9 cellular contexts compared by ENCODE assay signal in genomic region chr22:39241632-39242388, GRCh38. TPM values are rescaled to one million over a fixed set of nuclear protein-coding genes. Genes with fewer than 3 reads are reported as not detected.
DNase-seq lines count a peak whose midpoint lies in the region; ATAC-seq and TF ChIP-seq lines count a peak whose summit lies in the region.
"Had no signal": no experiment of that assay in that cellular context is flagged by ENCODE, and none has a peak within 500 bp of the region (broad histone marks: within the 10 kb centered on the region; RNA-seq: fewer than 3 reads in every experiment).

No MANE protein-coding gene starts in this region.

- DNase-seq in activated CD8-positive, alpha-beta T cell treated with anti-CD3 and anti-CD28 coated beads for 36 hours, result peak; percentile 64
- no peak for DNase-seq in sigmoid colon
- no peak for DNase-seq in AML-193 (lab: John Stamatoyannopoulos, UW)
- DNase-seq in NCI-H2196 treated with DMSO at 0.1 percent for 48 hours (lab: John Stamatoyannopoulos, UW; ENCODE audit: unreplicated experiment), result no peak
- DNase-seq in HuH-7.5 (ENCODE audit: low spot score), result no peak
- DNase-seq in NCI-H1092 (lab: John Stamatoyannopoulos, UW), result no peak

- peak; percentile 25 for ATAC-seq in activated CD8-positive, alpha-beta T cell treated with anti-CD3 and anti-CD28 coated beads for 36 hours

- TF ChIP-seq POLR2A in GM18951 (IDR thresholded peaks at IDR 0.05; ENCODE audit: extremely low read depth, insufficient read depth, insufficient read length) (peak; percentile 24), sigmoid colon (IDR thresholded peaks at IDR 0.05) (no peak)

- no peak for TF ChIP-seq CTCF in activated CD8-positive, alpha-beta T cell treated with anti-CD3 and anti-CD28 coated beads for 36 hours (IDR thresholded peaks at IDR 0.05)
- no peak for TF ChIP-seq CTCF in sigmoid colon (IDR thresholded peaks at IDR 0.05)

- CTCF ChIA-PET in activated CD8-positive, alpha-beta T cell treated with anti-CD3 and anti-CD28 coated beads for 36 hours (lab: Charles Lee), result interaction anchor here (1.2 to 2.0 kb wide), 2 partner anchors 69 to 71 kb away, joined by 5 to 7 read pairs; no protein-coding TSS in a partner anchor

- H3K4me3 ChIP-seq in esophagus (ENCODE audit: low read depth in 1 of 2, low read length in 2 of 2) (peak overlapping the region; percentile 43 to 58), sigmoid colon (peak overlapping the region in 3 of 4 donors; percentile 42 to 57 (median 53))

- no peaks in the 10 kb centered on the region for H3K9me3 Mint-ChIP-seq in activated CD8-positive, alpha-beta T cell treated with anti-CD3 and anti-CD28 coated beads for 36 hours

- POLR2A ChIA-PET in activated CD8-positive, alpha-beta T cell treated with anti-CD3 and anti-CD28 coated beads for 36 hours (lab: Charles Lee), result interaction anchor here (0.6 to 3.3 kb wide), 7 partner anchors 8 to 368 kb away, joined by 3 to 19 read pairs (median 4); partner anchors contain the start of genes APOBEC3D and RPL3

- peaks cover 49% of the 10 kb centered on the region for H3K4me1 Mint-ChIP-seq in activated CD8-positive, alpha-beta T cell treated with anti-CD3 and anti-CD28 coated beads for 36 hours (ENCODE audit: low read depth)

- H3K27ac Mint-ChIP-seq in activated CD8-positive, alpha-beta T cell treated with anti-CD3 and anti-CD28 coated beads for 36 hours, result peak overlapping the region; percentile 78

- H3K36me3 Mint-ChIP-seq in activated CD8-positive, alpha-beta T cell treated with anti-CD3 and anti-CD28 coated beads for 36 hours (ENCODE audit: low read depth), result peaks cover 2% of the 10 kb centered on the region

- H3K27ac ChIP-seq in esophagus (ENCODE audit: low read depth in 2 of 2, low read length in 1 of 2), result peak overlapping the region; percentile 53 to 79
- peak overlapping the region; percentile 67 to 76 (median 70) for H3K27ac ChIP-seq in sigmoid colon
- H3K27ac ChIP-seq: SK-N-MC had no signal

- peak overlapping the region; percentile 73 for H3K4me3 Mint-ChIP-seq in activated CD8-positive, alpha-beta T cell treated with anti-CD3 and anti-CD28 coated beads for 36 hours

- intact Hi-C loops in activated CD8-positive, alpha-beta T cell treated with anti-CD3 and anti-CD28 coated beads for 36 hours (cut with micrococcal nuclease), result no loop called here
- intact Hi-C loops in sigmoid colon (cut with DNase I), result loop anchor here (5.0 kb wide), 2 partner anchors 70 kb away; no protein-coding TSS in a partner anchor

- H3K4me1 ChIP-seq in esophagus (ENCODE audit: control insufficient read depth in 2 of 2, insufficient read depth in 2 of 2, low read length in 1 of 2) (peaks cover 20 to 47% of the 10 kb centered on the region in 2 donors), sigmoid colon (peaks cover 0 to 61% (median 51%) of the 10 kb centered on the region in 4 donors)

- WGBS in esophagus, 2 donors, result 5 to 6% methylated on average over 53 to 71 of the region's 71 CpGs
- 4% methylated on average over 71 of the region's 71 CpGs for WGBS in sigmoid colon, 2 donors

- peaks cover 0 to 11% of the 10 kb centered on the region in 2 donors for H3K27me3 ChIP-seq in esophagus (ENCODE audit: control insufficient read depth in 1 of 2, insufficient read depth in 2 of 2, low read length in 2 of 2)
- H3K27me3 ChIP-seq in sigmoid colon, result peaks cover 21 to 53% (median 48%) of the 10 kb centered on the region in 3 donors

- H3K36me3 ChIP-seq in esophagus (ENCODE audit: control insufficient read depth in 2 of 2, insufficient read depth in 2 of 2, low read length in 1 of 2) (no peaks in the 10 kb centered on the region), sigmoid colon (no peaks in the 10 kb centered on the region)

- H3K27me3 Mint-ChIP-seq in activated CD8-positive, alpha-beta T cell treated with anti-CD3 and anti-CD28 coated beads for 36 hours, result peaks cover 24% of the 10 kb centered on the region

- no peak for TF ChIP-seq EP300 in sigmoid colon (IDR thresholded peaks at IDR 0.05)

- H3K9me3 ChIP-seq in esophagus (ENCODE audit: control insufficient read depth in 2 of 2, insufficient read depth in 1 of 2, low read depth in 1 of 2, low read length in 1 of 2), result no peaks in the 10 kb centered on the region
- no peaks in the 10 kb centered on the region for H3K9me3 ChIP-seq in sigmoid colon

- in situ Hi-C loops in GM18951 (cut with MboI; ENCODE audit: low sequenced_read_pairs, unreplicated experiment), result no loop called here

RNA-seq across cellular contexts. Expression of gene PDGFB, which starts 3.0 kb away (rescaled TPM):
- total RNA-seq in activated CD8-positive, alpha-beta T cell treated with anti-CD3 and anti-CD28 coated beads for 36 hours, result 1 to 10 TPM; 1.7 to 3.0 TPM
- 1 to 10 TPM; 1.2 to 1.8 TPM for polyA plus RNA-seq in esophagus
- total RNA-seq in sigmoid colon, result 1 to 10 TPM; 3.1 to 9.6 (median 7.4) TPM
- 1 to 10 TPM; 1.4 to 5.5 (median 2.4) TPM for polyA plus RNA-seq in sigmoid colon
